Comparison of ENCODE assay signal across 8 cellular contexts in genomic region chr11:8683115-8683807, GRCh38. TPM values are rescaled to one million over a fixed set of nuclear protein-coding genes. Genes with fewer than 3 reads are reported as not detected.
DNase-seq lines count a peak whose midpoint lies in the region; ATAC-seq and TF ChIP-seq lines count a peak whose summit lies in the region.

No MANE protein-coding gene starts in this region.

- POLR2A ChIA-PET in Panc1 (lab: Charles Lee): interaction anchor here (0.6 kb wide), 1 partner anchor 75 kb away, joined by 3 read pairs; no protein-coding TSS in a partner anchor
- POLR2A ChIA-PET in naive thymus-derived CD4-positive, alpha-beta T cell (lab: Charles Lee): interaction anchor here (0.8 to 2.9 kb wide), 10 partner anchors 9 to 884 kb away, joined by 3 to 28 read pairs (median 6); partner anchors contain the start of genes EIF3F, TMEM9B and ZNF143

- CTCF ChIA-PET in Panc1 (lab: Charles Lee): no interaction called here
- CTCF ChIA-PET in naive thymus-derived CD4-positive, alpha-beta T cell (lab: Charles Lee): no interaction called here

- peaks cover 29% of the 10 kb centered on the region for H3K36me3 ChIP-seq in Panc1 (ENCODE audit: control insufficient read depth, insufficient read depth, low read length)
- H3K36me3 ChIP-seq in naive thymus-derived CD4-positive, alpha-beta T cell (ENCODE audit: control insufficient read depth in 2 of 3, insufficient read depth in 3 of 3, low read length in 3 of 3): peaks cover 11 to 36% (median 18%) of the 10 kb centered on the region in 3 experiments

- peak; percentile 23 for ATAC-seq in Panc1
- peak; percentile 3 for ATAC-seq in effector memory CD8-positive, alpha-beta T cell (replicated peaks)
- ATAC-seq in naive thymus-derived CD4-positive, alpha-beta T cell: peak; percentile 3
- ATAC-seq in GM18502 (IDR thresholded peaks at IDR 0.05; ENCODE audit: poor library complexity, unreplicated experiment): no peak
- no peak for ATAC-seq in GM21515 (IDR thresholded peaks at IDR 0.05; ENCODE audit: unreplicated experiment)

- peaks cover 0 to 4% of the 10 kb centered on the region in 2 donors for H3K9me3 Mint-ChIP-seq in effector memory CD8-positive, alpha-beta T cell
- H3K9me3 Mint-ChIP-seq in naive thymus-derived CD4-positive, alpha-beta T cell: peaks cover 0 to 6% (median 0%) of the 10 kb centered on the region in 11 donors

- peaks cover 40% of the 10 kb centered on the region for H3K4me1 ChIP-seq in Panc1 (ENCODE audit: control insufficient read depth, insufficient read depth, low read length)
- H3K4me1 ChIP-seq in naive thymus-derived CD4-positive, alpha-beta T cell (ENCODE audit: control insufficient read depth in 2 of 2, insufficient read depth in 2 of 2, low read length in 2 of 2): peaks cover 17% of the 10 kb centered on the region in 2 donors

- H3K4me1 Mint-ChIP-seq in effector memory CD8-positive, alpha-beta T cell (ENCODE audit: low read depth in 2 of 2): peaks cover 32 to 59% of the 10 kb centered on the region in 2 donors
- peaks cover 35 to 64% (median 50%) of the 10 kb centered on the region in 7 donors for H3K4me1 Mint-ChIP-seq in naive thymus-derived CD4-positive, alpha-beta T cell

- intact Hi-C loops in Panc1 (cut with micrococcal nuclease; ENCODE audit: unreplicated experiment): no loop called here
- intact Hi-C loops in naive thymus-derived CD4-positive, alpha-beta T cell (cut with micrococcal nuclease): loop anchor here (2.0 to 10.0 kb wide), 11 partner anchors 72 to 1772 kb away; partner anchors contain the start of genes WEE1 (in 2 of the 2), ADM (in 1 of the 2), AMPD3 (in 1 of the 2) and EIF3F (in 1 of the 2)

- peak overlapping the region; percentile 100 for H3K27ac ChIP-seq in Panc1 (ENCODE audit: low read length)
- H3K27ac ChIP-seq in naive thymus-derived CD4-positive, alpha-beta T cell (ENCODE audit: low read depth, low read length): peak overlapping the region; percentile 99

- H3K27me3 ChIP-seq in Panc1 (ENCODE audit: control insufficient read depth, insufficient read depth, low read length): no peaks in the 10 kb centered on the region
- H3K27me3 ChIP-seq in naive thymus-derived CD4-positive, alpha-beta T cell (ENCODE audit: control insufficient read depth in 2 of 2, insufficient read depth in 2 of 2, low read length in 2 of 2): no peaks in the 10 kb centered on the region

- no peak for TF ChIP-seq CTCF in Panc1 (IDR thresholded peaks at IDR 0.05)

- no peaks in the 10 kb centered on the region for H3K27me3 Mint-ChIP-seq in effector memory CD8-positive, alpha-beta T cell
- H3K27me3 Mint-ChIP-seq in naive thymus-derived CD4-positive, alpha-beta T cell: no peaks in the 10 kb centered on the region

- peak overlapping the region; percentile 91 to 92 for H3K4me3 ChIP-seq in Panc1 (ENCODE audit: low read depth in 2 of 2, low read length in 2 of 2)
- H3K4me3 ChIP-seq in naive thymus-derived CD4-positive, alpha-beta T cell (ENCODE audit: low read length): peak overlapping the region; percentile 73

- in situ Hi-C loops in Panc1 (cut with HindIII; ENCODE audit: low pct_unique_long_range_greater_than_20kb, low sequenced_read_pairs) (no loop called here), G401 (cut with HindIII; ENCODE audit: low sequenced_read_pairs) (no loop called here)

- H3K4me3 Mint-ChIP-seq in effector memory CD8-positive, alpha-beta T cell: peak overlapping the region; percentile 91
- peak overlapping the region; percentile 89 to 97 (median 96) for H3K4me3 Mint-ChIP-seq in naive thymus-derived CD4-positive, alpha-beta T cell

- peaks cover 54% of the 10 kb centered on the region for H3K36me3 Mint-ChIP-seq in effector memory CD8-positive, alpha-beta T cell (ENCODE audit: insufficient read depth)
- H3K36me3 Mint-ChIP-seq in naive thymus-derived CD4-positive, alpha-beta T cell: peaks cover 5 to 52% (median 34%) of the 10 kb centered on the region in 5 donors

- BruUV-seq in Panc1 (replicated peaks; lab: Mats Ljungman, UMichigan): TSS peak; percentile 83

- peak overlapping the region; percentile 96 to 98 for H3K27ac Mint-ChIP-seq in effector memory CD8-positive, alpha-beta T cell
- H3K27ac Mint-ChIP-seq in naive thymus-derived CD4-positive, alpha-beta T cell: peak overlapping the region; percentile 97 to 99 (median 98)

- DNase-seq in DMS53 (lab: John Stamatoyannopoulos, UW) (peak; percentile 75), DMS53 treated with DMSO at 0.1 percent for 48 hours (lab: John Stamatoyannopoulos, UW; ENCODE audit: unreplicated experiment) (no peak), Panc1 (ENCODE audit: low read depth, low spot score) (no peak), G401 (ENCODE audit: low spot score) (no peak)
- peak in 1 of 3 experiments; percentile 9 for DNase-seq in effector memory CD8-positive, alpha-beta T cell
- DNase-seq in naive thymus-derived CD4-positive, alpha-beta T cell: peak in 1 of 9 donors; percentile 43

- H3K9me3 ChIP-seq in Panc1 (ENCODE audit: control insufficient read depth, insufficient read depth, low read depth, low read length): no peaks in the 10 kb centered on the region
- no peaks in the 10 kb centered on the region for H3K9me3 ChIP-seq in naive thymus-derived CD4-positive, alpha-beta T cell (ENCODE audit: control insufficient read depth in 2 of 3, low read length in 3 of 3)

RNA-seq across cellular contexts. Expression of gene RPL27A, which starts 0.7 kb away (rescaled TPM):
- 1,115 TPM for total RNA-seq in Panc1 (2021; ENCODE audit: unreplicated experiment)
- 3,180 TPM for polyA plus RNA-seq in Panc1 (2012; ENCODE audit: insufficient read length)
- total RNA-seq in naive thymus-derived CD4-positive, alpha-beta T cell: 1,000 to 10,000 TPM in 4 of 5 experiments, 100 to 1,000 TPM in 1; 758 to 2,116 (median 1,670) TPM
- 1,000 to 10,000 TPM; 4,766 to 4,835 TPM for polyA plus RNA-seq in naive thymus-derived CD4-positive, alpha-beta T cell
- total RNA-seq in G401 (2014; rRNA removed; shearing (Covaris generic)): 1,481 and 2,040 TPM in 2 replicates

RNA-seq across cellular contexts. Expression of gene TRIM66, which starts 0.8 kb away (rescaled TPM):
- 30.4 TPM for total RNA-seq in Panc1 (2021; ENCODE audit: unreplicated experiment)
- polyA plus RNA-seq in Panc1 (2012; ENCODE audit: insufficient read length): 17.9 TPM
- total RNA-seq in naive thymus-derived CD4-positive, alpha-beta T cell: 10 to 100 TPM; 16.0 to 37.6 (median 24.2) TPM
- polyA plus RNA-seq in naive thymus-derived CD4-positive, alpha-beta T cell: under 1 TPM; 0.32 to 0.85 TPM
- total RNA-seq in G401 (2014; rRNA removed; shearing (Covaris generic)): 0.49 and 2.4 TPM in 2 replicates

Comparison
In these comparisons a context has a peak if more than half of its experiments do, and no peak if none do; other contexts are left out.
1. ATAC-seq: peak in Panc1 (single experiment), effector memory CD8-positive, alpha-beta T cell (single experiment) and naive thymus-derived CD4-positive, alpha-beta T cell (single experiment); none in GM18502 (single experiment) and GM21515 (single experiment).